8 cellular contexts compared by ENCODE assay signal in the genomic region with DNA sequence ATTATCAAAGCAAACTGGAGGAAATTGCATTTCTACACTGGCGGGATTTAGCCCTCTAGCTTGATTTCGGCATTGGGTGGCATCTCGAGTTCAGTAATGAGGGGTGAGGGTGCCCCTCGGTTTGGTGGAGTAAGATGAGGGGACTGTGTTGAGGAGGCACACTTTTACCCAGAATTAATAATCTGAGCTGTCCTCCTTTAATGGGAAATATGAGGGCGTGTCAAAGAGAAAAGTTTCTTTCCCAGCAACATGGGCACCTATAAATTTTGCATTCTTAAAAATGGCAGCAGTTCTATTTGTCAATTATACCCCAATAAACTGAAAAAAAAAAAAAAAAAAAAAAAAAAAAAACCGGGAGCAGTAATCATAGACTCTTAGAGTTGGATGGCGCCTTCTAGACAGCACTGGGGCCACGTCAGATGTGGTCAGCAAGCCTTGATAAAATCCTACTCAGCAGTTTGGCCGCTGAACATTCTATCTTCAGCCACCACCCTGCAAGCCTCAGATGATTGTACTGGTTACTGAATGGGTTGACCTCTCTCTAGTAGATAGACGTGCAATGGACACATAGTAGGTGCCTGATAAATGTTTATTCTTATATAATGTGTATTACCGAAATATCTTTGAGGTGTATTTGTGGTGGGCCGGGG. TPM values are rescaled to one million over a fixed set of nuclear protein-coding genes. Genes with fewer than 3 reads are reported as not detected.
DNase-seq lines count a peak whose midpoint lies in the region; ATAC-seq and TF ChIP-seq lines count a peak whose summit lies in the region.

No MANE protein-coding gene starts in this region.

- WGBS in right lobe of liver (ENCODE audit: insufficient coverage, low coverage, low lambda C conversion rate, missing lambda C conversion rate), result 6% methylated on average over 12 of the region's 12 CpGs
- 30 to 37% methylated on average over 11 to 12 of the region's 12 CpGs for WGBS in transverse colon (ENCODE audit: low coverage in 1 of 2), 2 donors

- CTCF ChIA-PET in AG04450 (lab: Charles Lee), result no interaction called here

- peak; percentile 50 to 62 (median 57) for ATAC-seq in right lobe of liver
- ATAC-seq in HG02642 (IDR thresholded peaks at IDR 0.05; ENCODE audit: poor library complexity, unreplicated experiment), result no peak

- H3K4me3 ChIP-seq in AG04450 (ENCODE audit: low read depth, low read length) (peak overlapping the region; percentile 83), brain microvascular endothelial cell (ENCODE audit: low read depth, low read length) (peak overlapping the region; percentile 91), right lobe of liver (peak overlapping the region; percentile 70 to 90 (median 88)), transverse colon (peak overlapping the region; percentile 51 to 95 (median 58))

- H3K9me3 ChIP-seq in AG04450 (ENCODE audit: control insufficient read depth, insufficient read depth, low read length) (no peaks in the 10 kb centered on the region; the same call in 1 of the 2 replicates), right lobe of liver (no peaks in the 10 kb centered on the region), transverse colon (no peaks in the 10 kb centered on the region)

- H3K27me3 ChIP-seq in AG04450 (ENCODE audit: control insufficient read depth, insufficient read depth, low read length), result no peaks in the 10 kb centered on the region
- H3K27me3 ChIP-seq in brain microvascular endothelial cell (replicated peaks), result no peaks in the 10 kb centered on the region
- no peaks in the 10 kb centered on the region for H3K27me3 ChIP-seq in right lobe of liver
- no peaks in the 10 kb centered on the region for H3K27me3 ChIP-seq in transverse colon

- TF ChIP-seq EP300 in transverse colon (IDR thresholded peaks at IDR 0.05; ENCODE audit: low read depth), result no peak

- H3K4me3 Mint-ChIP-seq in IgD-negative memory B cell, result peak overlapping the region; percentile 76 to 92 (median 84)

- H3K27ac Mint-ChIP-seq in IgD-negative memory B cell, result peak overlapping the region in 1 of 3 donors; percentile 38

- TF ChIP-seq POLR2A in right lobe of liver (IDR thresholded peaks at IDR 0.05), result peak; percentile 49
- no peak for TF ChIP-seq POLR2A in transverse colon (IDR thresholded peaks at IDR 0.05)

- no peaks in the 10 kb centered on the region for H3K9me3 Mint-ChIP-seq in IgD-negative memory B cell

- H3K27me3 Mint-ChIP-seq in IgD-negative memory B cell, result peaks cover 27% of the 10 kb centered on the region

- H3K36me3 ChIP-seq in brain microvascular endothelial cell (replicated peaks), result peaks cover 6% of the 10 kb centered on the region
- no peaks in the 10 kb centered on the region for H3K36me3 ChIP-seq in right lobe of liver
- no peaks in the 10 kb centered on the region for H3K36me3 ChIP-seq in transverse colon

- H3K27ac ChIP-seq in AG04450 (ENCODE audit: low read depth, low read length) (peak overlapping the region; percentile 65), brain microvascular endothelial cell (peak overlapping the region; percentile 75), right lobe of liver (peak overlapping the region; percentile 88 to 96 (median 92)), transverse colon (peak overlapping the region; percentile 77 to 91 (median 80))

- H3K4me1 ChIP-seq in right lobe of liver (peaks cover 0 to 33% (median 16%) of the 10 kb centered on the region in 4 donors), transverse colon (peaks cover 3 to 46% (median 13%) of the 10 kb centered on the region in 4 donors)

- intact Hi-C loops in right lobe of liver (cut with DNase I), result no loop called here
- intact Hi-C loops in transverse colon (cut with DNase I; ENCODE audit: low total_unique reads), result no loop called here

- no peak for TF ChIP-seq CTCF in AG04450 (IDR thresholded peaks at IDR 0.05; ENCODE audit: low read depth, low read length)
- no peak for TF ChIP-seq CTCF in brain microvascular endothelial cell (IDR thresholded peaks at IDR 0.05; ENCODE audit: low read depth, low read length, missing control alignments)
- no peak for TF ChIP-seq CTCF in right lobe of liver (IDR thresholded peaks at IDR 0.05)
- TF ChIP-seq CTCF in transverse colon (IDR thresholded peaks at IDR 0.05), result no peak

- no peaks in the 10 kb centered on the region for H3K36me3 Mint-ChIP-seq in IgD-negative memory B cell

- POLR2A ChIA-PET in AG04450 (lab: Yijun Ruan, JAX), result no interaction called here

- peaks cover 4 to 7% (median 6%) of the 10 kb centered on the region in 3 donors for H3K4me1 Mint-ChIP-seq in IgD-negative memory B cell

- DNase-seq in AG04450 (ENCODE audit: low read depth, low spot score), result no peak
- DNase-seq in brain microvascular endothelial cell, result peak; percentile 82
- DNase-seq in right lobe of liver, result peak in 2 of 3 donors; percentile 50 to 62
- DNase-seq in transverse colon, result peak; percentile 58
- no peak for DNase-seq in NAMALWA (ENCODE audit: low spot score)
- DNase-seq in activated CD4-positive, CD25-positive, alpha-beta regulatory T cell treated with anti-CD3 and anti-CD28 coated beads, Interleukin-2, amount 50 U/mL, for 72 hours, result no peak

- in situ Hi-C loops in brain microvascular endothelial cell (cut with HindIII; ENCODE audit: low pct_ligation_motif_present, low sequenced_read_pairs), result no loop called here
- in situ Hi-C loops in transverse colon (cut with MboI; ENCODE audit: low pct_ligation_motif_present in 1 of 4, low pct_unique_long_range_greater_than_20kb in 1 of 4, low sequenced_read_pairs in 3 of 4), result no loop called here

RNA-seq across cellular contexts. Expression of a gene that starts 0.9 kb away (rescaled TPM):
- 44.0 and 51.4 TPM in 2 replicates for polyA plus RNA-seq in AG04450 (2011; rRNA removed)
- polyA minus RNA-seq in AG04450 (2011; rRNA and poly(A)+ RNA removed), result 32.9 and 58.0 TPM in 2 replicates
- 0.13 TPM for polyA plus RNA-seq in IgD-negative memory B cell
- 100 to 1,000 TPM in 4 of 6 experiments, 10 to 100 TPM in 2; 65.3 to 158 (median 105) TPM for total RNA-seq in right lobe of liver
- 100 to 1,000 TPM in 1 of 4 donors, 10 to 100 TPM in 3; 17.3 to 117 (median 88.4) TPM for total RNA-seq in transverse colon

Comparison
In these comparisons a context has a peak if more than half of its experiments do, and no peak if none do; other contexts are left out.
1. DNase-seq: peak in brain microvascular endothelial cell (single experiment), right lobe of liver (2 of 3) and transverse colon (single experiment); none in AG04450 (single experiment), NAMALWA (single experiment) and activated CD4-positive, CD25-positive, alpha-beta regulatory T cell treated with anti-CD3 and anti-CD28 coated beads, Interleukin-2, amount 50 U/mL, for 72 hours (single experiment).
2. Peak in every context shown above with its lines, with median percentiles within 50 percentile points of each other: H3K27ac ChIP-seq and H3K4me3 ChIP-seq.